Comparison of ENCODE assay signal across 14 cellular contexts in genomic region chr5:31237159-31237558, GRCh38. TPM values are rescaled to one million over a fixed set of nuclear protein-coding genes. Genes with fewer than 3 reads are reported as not detected.
DNase-seq lines count a peak whose midpoint lies in the region; ATAC-seq and TF ChIP-seq lines count a peak whose summit lies in the region.
"Had no signal": no experiment of that assay in that cellular context is flagged by ENCODE, and none has a peak within 500 bp of the region (broad histone marks: within the 10 kb centered on the region; RNA-seq: fewer than 3 reads in every experiment).

No MANE protein-coding gene starts in this region.

- H3K27me3 ChIP-seq in BE2C: no peaks in the 10 kb centered on the region
- H3K27me3 ChIP-seq in SJCRH30: no peaks in the 10 kb centered on the region
- H3K27me3 ChIP-seq in foreskin keratinocyte: no peaks in the 10 kb centered on the region
- H3K27me3 ChIP-seq in ovary: no peaks in the 10 kb centered on the region

- H3K9me3 ChIP-seq in BE2C: no peaks in the 10 kb centered on the region
- no peaks in the 10 kb centered on the region for H3K9me3 ChIP-seq in SJCRH30 (replicated peaks)
- H3K9me3 ChIP-seq in ovary: no peaks in the 10 kb centered on the region
- H3K9me3 ChIP-seq: left ventricle myocardium inferior had no signal

- WGBS in ovary, 3 donors: 23 to 44% (median 34%) methylated on average over 5 of the region's 5 CpGs

- ATAC-seq in foreskin keratinocyte: no peak
- ATAC-seq in HG02885 (IDR thresholded peaks at IDR 0.05; ENCODE audit: poor library complexity, unreplicated experiment): no peak
- ATAC-seq: stimulated activated effector memory CD8-positive, alpha-beta T cell treated with anti-CD3 and anti-CD28 coated beads, Interleukin-12 subunit alpha, Interleukin-12 subunit beta, amount 100 ng/mL, for 72 hours had no signal

- no peaks in the 10 kb centered on the region; the same call in 1 of the 2 replicates for H3K4me1 ChIP-seq in BE2C
- H3K4me1 ChIP-seq in SJCRH30: no peaks in the 10 kb centered on the region
- H3K4me1 ChIP-seq in foreskin keratinocyte: no peaks in the 10 kb centered on the region
- H3K4me1 ChIP-seq in ovary (ENCODE audit: insufficient read depth): no peaks in the 10 kb centered on the region
- H3K4me1 ChIP-seq: parathyroid adenoma had no signal

- TF ChIP-seq EP300 in ovary (IDR thresholded peaks at IDR 0.05): no peak

- H3K4me3 ChIP-seq in BE2C (ENCODE audit: low read depth, low read length) (no peak overlapping the region), SJCRH30 (no peak overlapping the region), coronary artery (no peak overlapping the region), ovary (no peak overlapping the region)
- H3K4me3 ChIP-seq: left ventricle myocardium inferior had no signal

- no peak for TF ChIP-seq POLR2A in ovary (IDR thresholded peaks at IDR 0.05)

- DNase-seq in BE2C (peak; percentile 24), HS-27A (ENCODE audit: low read depth) (peak; percentile 24), SJCRH30 (peak; percentile 16 to 45), foreskin keratinocyte (no peak), coronary artery (ENCODE audit: low spot score) (no peak), ovary (no peak)
- no peak for DNase-seq in central memory CD4-positive, alpha-beta T cell
- DNase-seq: activated CD4-positive, alpha-beta T cell treated with anti-CD3 and anti-CD28 coated beads, Interleukin-2, amount 50 U/mL, for 48 hours; KBM-7; left ventricle myocardium inferior; NCI-H774 had no signal

- H3K36me3 ChIP-seq in BE2C: no peaks in the 10 kb centered on the region
- H3K36me3 ChIP-seq in SJCRH30: no peaks in the 10 kb centered on the region
- no peaks in the 10 kb centered on the region for H3K36me3 ChIP-seq in ovary
- H3K36me3 ChIP-seq: left ventricle myocardium inferior had no signal

- no peak overlapping the region for H3K27ac ChIP-seq in SJCRH30
- no peak overlapping the region for H3K27ac ChIP-seq in foreskin keratinocyte
- H3K27ac ChIP-seq in coronary artery: no peak overlapping the region
- H3K27ac ChIP-seq in ovary: no peak overlapping the region
- H3K27ac ChIP-seq: left ventricle myocardium inferior, parathyroid adenoma had no signal

- intact Hi-C loops in ovary (cut with DNase I): no loop called here

- TF ChIP-seq CTCF in BE2C (IDR thresholded peaks at IDR 0.05; ENCODE audit: low read depth, low read length): peak; percentile 42
- peak; percentile 21 for TF ChIP-seq CTCF in foreskin keratinocyte (conservative IDR thresholded peaks at IDR 0.05)
- TF ChIP-seq CTCF in coronary artery (IDR thresholded peaks at IDR 0.05): no peak
- no peak for TF ChIP-seq CTCF in ovary (IDR thresholded peaks at IDR 0.05)

RNA-seq across cellular contexts. Expression of gene CDH6, which starts 43.7 kb away (rescaled TPM):
- not detected for polyA plus RNA-seq in BE2C (2012; ENCODE audit: insufficient read depth, insufficient read length, low read depth)
- total RNA-seq in SJCRH30 (2014; rRNA removed; shearing (Covaris generic)): 8.3 and 8.7 TPM in 2 replicates
- total RNA-seq in foreskin keratinocyte (not detected in 2 replicates), ovary (10 to 100 TPM in 2 of 7 donors, 1 to 10 TPM in 3, under 1 TPM in 2; 0.68 to 19.2 (median 2.5) TPM)
- polyA plus RNA-seq in foreskin keratinocyte (not detected in 2 replicates), ovary (1 to 10 TPM; 1.4 to 7.0 TPM)

Comparison
In these comparisons a context has a peak if more than half of its experiments do, and no peak if none do; other contexts are left out.
1. DNase-seq: peak in BE2C (single experiment), HS-27A (single experiment) and SJCRH30 (2 of 2); none in foreskin keratinocyte (0 of 2), coronary artery (single experiment), ovary (0 of 5) and central memory CD4-positive, alpha-beta T cell (single experiment).
2. CTCF ChIP-seq: peak in BE2C (single experiment) and foreskin keratinocyte (single experiment); none in coronary artery (single experiment) and ovary (0 of 3).